In genomic region chr17:55005520-55005919, GRCh38 we compare ENCODE assay signal across 8 cellular contexts. TPM values are rescaled to one million over a fixed set of nuclear protein-coding genes. Genes with fewer than 3 reads are reported as not detected.
A peak's percentile ranks its signal among the peaks of the same experiment; 100 is the strongest.
DNase-seq lines count a peak whose midpoint lies in the region; ATAC-seq and TF ChIP-seq lines count a peak whose summit lies in the region.

No MANE protein-coding gene starts in this region.

- no peaks in the 10 kb centered on the region for H3K79me2 ChIP-seq in H9 (ENCODE audit: insufficient read depth, low read length)

- H3K56ac ChIP-seq in H9 (ENCODE audit: insufficient read length, low read depth, low read length) = no peak overlapping the region

- no peak overlapping the region for H3T11ph ChIP-seq in H9 (ENCODE audit: low read length)

- H3K23me2 ChIP-seq in H9 (ENCODE audit: insufficient read length, low read depth, low read length, poor library complexity, severe bottlenecking) = no peaks in the 10 kb centered on the region

- H4K20me1 ChIP-seq in H9 (ENCODE audit: control insufficient read depth, insufficient read depth, insufficient read length) = no peaks in the 10 kb centered on the region

- H3K9me3 ChIP-seq in H9 (ENCODE audit: control insufficient read depth, low read depth, low read length) (no peaks in the 10 kb centered on the region), heart right ventricle (no peaks in the 10 kb centered on the region)

- no peak overlapping the region for H3K4me3 Mint-ChIP-seq in H9

- no peak overlapping the region for H4K5ac ChIP-seq in H9 (ENCODE audit: insufficient read length, low read depth, low read length)

- no peaks in the 10 kb centered on the region for H3K9me3 Mint-ChIP-seq in H9

- H4K8ac ChIP-seq in H9 (replicated peaks; ENCODE audit: insufficient read length, low read depth, low read length) = no peak overlapping the region

- H2BK5ac ChIP-seq in H9 (ENCODE audit: insufficient read length, low read length) = no peak overlapping the region

- H2BK20ac ChIP-seq in H9 (ENCODE audit: low read depth, low read length, poor library complexity, severe bottlenecking) = no peak overlapping the region

- intact Hi-C loops in heart right ventricle (cut with DNase I) = no loop called here

- no peaks in the 10 kb centered on the region for H3K79me1 ChIP-seq in H9 (ENCODE audit: insufficient read depth, low read depth, low read length, poor library complexity, severe bottlenecking)

- peaks cover 0 to 30% (median 0%) of the 10 kb centered on the region in 9 donors for H3K36me3 ChIP-seq in heart right ventricle

- no peak overlapping the region for H3K4ac ChIP-seq in H9 (ENCODE audit: low read depth, low read length)

- H3K4me3 ChIP-seq in heart right ventricle = no peak overlapping the region

- no peak overlapping the region for H3K27ac ChIP-seq in H9 (ENCODE audit: insufficient read length, low read depth, low read length)
- H3K27ac ChIP-seq in heart right ventricle = no peak overlapping the region

- H3K18ac ChIP-seq in H9 (ENCODE audit: insufficient read length, low read depth, low read length) = no peak overlapping the region

- no peak overlapping the region for H2BK15ac ChIP-seq in H9 (ENCODE audit: low read depth, low read length)

- no peak overlapping the region for H3K27ac Mint-ChIP-seq in H9

- no peak overlapping the region for H3K9ac ChIP-seq in H9 (ENCODE audit: extremely low read depth, insufficient read length, low read length)

- no peaks in the 10 kb centered on the region; the same call in 1 of the 2 replicates for H3K4me1 ChIP-seq in H9 (ENCODE audit: insufficient read depth, low read length)
- H3K4me1 ChIP-seq in heart right ventricle = no peaks in the 10 kb centered on the region

- WGBS in H9 (ENCODE audit: extremely low coverage, insufficient read length, low lambda C conversion rate) = no CpG with 5 or more reads among the region's 1 CpG
- 96 to 97% methylated on average over 1 of the region's 1 CpG for WGBS in heart right ventricle, 2 donors

- TF ChIP-seq CTCF in H9 (conservative IDR thresholded peaks at IDR 0.05) = peak; percentile 71
- TF ChIP-seq CTCF in heart right ventricle (IDR thresholded peaks at IDR 0.05) = peak in 2 of 9 donors; percentile 9 to 42

- no peak overlapping the region for H2AFZ ChIP-seq in H9 (ENCODE audit: low read length)

- peak; percentile 55 for DNase-seq in D341Med (ENCODE audit: low spot score)
- peak; percentile 56 for DNase-seq in H9
- DNase-seq in RPMI7951 (ENCODE audit: low read depth) = peak; percentile 14
- peak; percentile 40 for DNase-seq in iPS DF 19.7 (ENCODE audit: low read depth, low spot score)
- no peak for DNase-seq in heart right ventricle
- no peak for DNase-seq in activated CD4-positive, CD25-positive, alpha-beta regulatory T cell treated with anti-CD3 and anti-CD28 coated beads, Interleukin-2, amount 50 U/mL, for 72 hours

- H3K27me3 Mint-ChIP-seq in H9 (ENCODE audit: low read depth) = no peaks in the 10 kb centered on the region

- H3K36me3 Mint-ChIP-seq in H9 (ENCODE audit: insufficient read depth in 1 of 3, low read depth in 3 of 3) = peaks cover 0 to 8% (median 5%) of the 10 kb centered on the region in 3 experiments; a peak in 4 of 7 replicates

- H2BK12ac ChIP-seq in H9 (ENCODE audit: insufficient read length, low read depth, low read length) = no peak overlapping the region

- H3K4me2 ChIP-seq in H9 (ENCODE audit: insufficient read depth, insufficient read length, low read length) = no peak overlapping the region

- no peaks in the 10 kb centered on the region for H3K27me3 ChIP-seq in H9 (ENCODE audit: insufficient read depth, low read length)
- H3K27me3 ChIP-seq in heart right ventricle = no peaks in the 10 kb centered on the region

- H4K91ac ChIP-seq in H9 (ENCODE audit: insufficient read length, low read depth, low read length) = no peak overlapping the region

- H3K4me1 Mint-ChIP-seq in H9 = peaks cover 14 to 17% of the 10 kb centered on the region in 2 experiments

- no peak overlapping the region for H3K23ac ChIP-seq in H9 (ENCODE audit: insufficient read length, low read depth, low read length)

- H2BK120ac ChIP-seq in H9 (ENCODE audit: low read depth, low read length, poor library complexity, severe bottlenecking) = no peak overlapping the region

- no peak overlapping the region for H3K14ac ChIP-seq in H9 (ENCODE audit: insufficient read depth, low read length)

- H2AK5ac ChIP-seq in H9 (ENCODE audit: insufficient read length, low read length) = no peak overlapping the region

- ATAC-seq in HG03039 (IDR thresholded peaks at IDR 0.05; ENCODE audit: unreplicated experiment) (no peak), heart right ventricle (no peak), GM18873 (IDR thresholded peaks at IDR 0.05; ENCODE audit: low FRiP score, unreplicated experiment) (no peak)

RNA-seq across cellular contexts. Expression of gene STXBP4, which starts 37.0 kb away (rescaled TPM):
- total RNA-seq in H9 (2021) (14.8 and 16.5 TPM in 2 replicates), heart right ventricle (1 to 10 TPM; 3.4 to 8.3 (median 5.1) TPM)
- total RNA-seq in RPMI7951 (2014; rRNA removed; shearing (Covaris generic)) = 5.6 and 10.4 TPM in 2 replicates
- 1 to 10 TPM in 1 of 2 donors, under 1 TPM in 1; 0.77 to 1.0 TPM for polyA plus RNA-seq in heart right ventricle

RNA-seq across cellular contexts. Expression of gene COX11, which starts 37.1 kb away (rescaled TPM):
- total RNA-seq in H9 (2021) (75.5 and 76.1 TPM in 2 replicates), heart right ventricle (10 to 100 TPM; 38.5 to 64.6 (median 56.7) TPM)
- 54.4 and 72.8 TPM in 2 replicates for total RNA-seq in RPMI7951 (2014; rRNA removed; shearing (Covaris generic))
- 10 to 100 TPM; 18.9 to 35.6 TPM for polyA plus RNA-seq in heart right ventricle

Comparison
In these comparisons a context has a peak if more than half of its experiments do, and no peak if none do; other contexts are left out.
1. DNase-seq: peak in D341Med (single experiment), H9 (single experiment), RPMI7951 (single experiment) and iPS DF 19.7 (single experiment); none in heart right ventricle (0 of 2) and activated CD4-positive, CD25-positive, alpha-beta regulatory T cell treated with anti-CD3 and anti-CD28 coated beads, Interleukin-2, amount 50 U/mL, for 72 hours (single experiment).